ENCODE assay signal across 19 cellular contexts in the genomic region with DNA sequence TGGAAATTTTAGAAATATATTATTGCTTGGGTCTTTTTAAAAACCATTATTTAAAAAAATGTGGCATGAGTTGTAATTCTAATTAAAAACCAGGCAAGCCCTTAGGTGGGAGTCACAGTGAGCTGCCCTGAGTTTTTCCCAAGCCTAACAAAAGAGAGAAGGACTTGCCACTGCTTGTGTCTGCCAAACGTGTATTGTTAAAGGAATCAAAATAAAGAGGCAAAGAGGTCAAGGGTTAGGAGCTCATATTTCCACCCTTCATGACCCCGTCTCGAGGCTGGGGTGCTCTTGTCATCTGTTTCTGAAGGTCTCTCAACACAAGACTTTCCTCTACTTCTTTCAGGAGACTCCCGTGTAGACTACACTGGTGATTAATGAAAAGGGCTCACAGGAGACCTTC.
A peak's percentile ranks its signal among the peaks of the same experiment; 100 is the strongest.
DNase-seq lines count a peak whose midpoint lies in the region; ATAC-seq and TF ChIP-seq lines count a peak whose summit lies in the region.
"Had no signal": no experiment of that assay in that cellular context is flagged by ENCODE, and none has a peak within 500 bp of the region (broad histone marks: within the 10 kb centered on the region; RNA-seq: fewer than 3 reads in every experiment).

No MANE protein-coding gene starts in this region.

- DNase-seq in nephron progenitor cell (peak; percentile 27), progenitor cell of endocrine pancreas (ENCODE audit: low spot score, unreplicated experiment) (no peak), hypothalamus (lab: John Stamatoyannopoulos, UW) (no peak)
- DNase-seq in central memory CD4-positive, alpha-beta T cell: no peak
- DNase-seq: ACHN; CD4-positive, alpha-beta T cell; COR-L47; DMS 273 treated with DMSO at 0.1 percent for 48 hours; DMS79 treated with DMSO at 0.1 percent for 48 hours; KG1; NCI-H1105 treated with DMSO at 0.1 percent for 48 hours; NCI-H2029 treated with DMSO at 0.1 percent for 48 hours; NCI-H2171 treated with DMSO at 0.1 percent for 48 hours; NCI-H524 treated with DMSO at 0.1 percent for 48 hours; SJCRH30 had no signal

- TF ChIP-seq CTCF in Loucy (conservative IDR thresholded peaks at IDR 0.05; ENCODE audit: low read length): no peak
- TF ChIP-seq CTCF in nephron progenitor cell (IDR thresholded peaks at IDR 0.05): no peak
- TF ChIP-seq CTCF in progenitor cell of endocrine pancreas (IDR thresholded peaks at IDR 0.05; ENCODE audit: unreplicated experiment): no peak

- H3K4me1 ChIP-seq in Loucy (ENCODE audit: insufficient read depth, low read length, poor library complexity, severe bottlenecking) (peaks cover 47% of the 10 kb centered on the region), ectodermal cell (ENCODE audit: control insufficient read depth, insufficient read depth, low read length) (peaks cover 15% of the 10 kb centered on the region)
- H3K4me1 ChIP-seq: BLaER1 had no signal

- H3K27me3 ChIP-seq in Loucy (ENCODE audit: insufficient read depth, low read length, poor library complexity, severe bottlenecking): no peaks in the 10 kb centered on the region
- H3K27me3 ChIP-seq in ectodermal cell (ENCODE audit: control insufficient read depth, insufficient read depth, low read length, poor library complexity, severe bottlenecking): no peaks in the 10 kb centered on the region
- H3K27me3 ChIP-seq: BLaER1, SJCRH30 had no signal

- no peaks in the 10 kb centered on the region for H3K36me3 Mint-ChIP-seq in nephron progenitor cell (ENCODE audit: low read depth)
- H3K36me3 Mint-ChIP-seq in progenitor cell of endocrine pancreas (ENCODE audit: insufficient read depth): no peaks in the 10 kb centered on the region

- no peaks in the 10 kb centered on the region for H3K36me3 ChIP-seq in Loucy (ENCODE audit: insufficient read depth, low read length)
- no peaks in the 10 kb centered on the region for H3K36me3 ChIP-seq in ectodermal cell (ENCODE audit: control insufficient read depth, insufficient read depth, low read length)
- H3K36me3 ChIP-seq: BLaER1, SJCRH30 had no signal

- H4K20me1 ChIP-seq in Loucy (ENCODE audit: insufficient read depth, low read length, poor library complexity, severe bottlenecking): no peaks in the 10 kb centered on the region
- H4K20me1 ChIP-seq: BLaER1 had no signal

- no peak overlapping the region for H3K4me3 ChIP-seq in Loucy (ENCODE audit: low read length, poor library complexity, severe bottlenecking)
- no peak overlapping the region for H3K4me3 ChIP-seq in ectodermal cell (ENCODE audit: insufficient read depth, low read depth, low read length)
- H3K4me3 ChIP-seq: BLaER1, SJCRH30 had no signal

- peak overlapping the region; percentile 18 for H3K27ac ChIP-seq in ectodermal cell (ENCODE audit: insufficient read depth, low read depth, low read length, poor library complexity, severe bottlenecking)
- H3K27ac ChIP-seq: BLaER1, SJCRH30 had no signal

- no peak overlapping the region for H3K4me2 ChIP-seq in Loucy (ENCODE audit: low read depth, low read length, poor library complexity, severe bottlenecking)
- H3K4me2 ChIP-seq: BLaER1 had no signal

- no peaks in the 10 kb centered on the region for H3K79me2 ChIP-seq in Loucy (ENCODE audit: insufficient read depth, low read length)

- H3K9me3 Mint-ChIP-seq in nephron progenitor cell: peaks cover 11% of the 10 kb centered on the region
- H3K9me3 Mint-ChIP-seq in progenitor cell of endocrine pancreas (ENCODE audit: low read depth): peaks cover 2% of the 10 kb centered on the region

- ATAC-seq in activated CD4-positive, CD25-positive, alpha-beta regulatory T cell treated with anti-CD3 and anti-CD28 coated beads, Interleukin-2, amount 50 U/mL, for 24 hours: no peak

- no peak overlapping the region for H3K9ac ChIP-seq in Loucy (ENCODE audit: low read depth, low read length, poor library complexity, severe bottlenecking)
- H3K9ac ChIP-seq: BLaER1 had no signal

- H3K9me3 ChIP-seq in Loucy (ENCODE audit: insufficient read depth, low read depth, low read length) (no peaks in the 10 kb centered on the region), ectodermal cell (ENCODE audit: control insufficient read depth, low read length) (no peaks in the 10 kb centered on the region)
- H3K9me3 ChIP-seq: BLaER1, SJCRH30 had no signal

- no peaks in the 10 kb centered on the region for H3K9me2 ChIP-seq in Loucy (replicated peaks; ENCODE audit: low read depth, low read length)

- H3K27me3 Mint-ChIP-seq in nephron progenitor cell (ENCODE audit: low read depth, poor library complexity) (no peaks in the 10 kb centered on the region), progenitor cell of endocrine pancreas (no peaks in the 10 kb centered on the region)
- H3K27me3 Mint-ChIP-seq: CD4-positive, alpha-beta T cell had no signal

- peaks cover 54% of the 10 kb centered on the region for H3K4me1 Mint-ChIP-seq in nephron progenitor cell
- peaks cover 4% of the 10 kb centered on the region for H3K4me1 Mint-ChIP-seq in progenitor cell of endocrine pancreas (ENCODE audit: low read depth)

- 5 to 6% methylated on average over 4 of the region's 4 CpGs for WGBS in ectodermal cell, 2 experiments

- H3K4me3 Mint-ChIP-seq in nephron progenitor cell (peak overlapping the region; percentile 20), progenitor cell of endocrine pancreas (ENCODE audit: low read depth) (no peak overlapping the region)
- H3K4me3 Mint-ChIP-seq: CD4-positive, alpha-beta T cell had no signal

- 0 out of 2 replicates have a peak overlapping the region, but pooled peaks have one; percentile 32 for H2AFZ ChIP-seq in Loucy (ENCODE audit: low read length)

- peaks cover 22% of the 10 kb centered on the region for H3F3A ChIP-seq in Loucy (ENCODE audit: low read depth)

- peak overlapping the region; percentile 97 for H3K27ac Mint-ChIP-seq in nephron progenitor cell
- peak overlapping the region; percentile 45 for H3K27ac Mint-ChIP-seq in progenitor cell of endocrine pancreas
- H3K27ac Mint-ChIP-seq: CD4-positive, alpha-beta T cell had no signal
